In genomic region chr19:16244091-16244490, GRCh38 we compare ENCODE assay signal across 19 cellular contexts. TPM values are rescaled to one million over a fixed set of nuclear protein-coding genes. Genes with fewer than 3 reads are reported as not detected.
A peak's percentile ranks its signal among the peaks of the same experiment; 100 is the strongest.
DNase-seq lines count a peak whose midpoint lies in the region; TF ChIP-seq lines count a peak whose summit lies in the region.
"Had no signal": no experiment of that assay in that cellular context is flagged by ENCODE, and none has a peak within 500 bp of the region (broad histone marks: within the 10 kb centered on the region; RNA-seq: fewer than 3 reads in every experiment).

No MANE protein-coding gene starts in this region.

- POLR2A ChIA-PET in activated CD4-positive, alpha-beta T cell treated with anti-CD3 and anti-CD28 coated beads, Interleukin-2, amount 10 ng/mL, durations not matched to agents 7 days and 5 days (lab: Charles Lee): no interaction called here

- intact Hi-C loops in activated T-helper 2 cell treated with anti-CD3 and anti-CD28 coated beads, Interferon-gamma antibody, Interleukin-2, Interleukin-4, amounts not matched to agents 10 μg/mL and 5 μg/mL and 100 μg/mL, durations not matched to agents 14 hours and 24 hours and 36 hours (cut with micrococcal nuclease): no loop called here

- H3K36me3 Mint-ChIP-seq in activated CD4-positive, alpha-beta T cell treated with anti-CD3 and anti-CD28 coated beads, Interleukin-2, amount 10 ng/mL, durations not matched to agents 7 days and 5 days (ENCODE audit: low read depth): peaks cover 3% of the 10 kb centered on the region
- no peaks in the 10 kb centered on the region for H3K36me3 Mint-ChIP-seq in HFFc6 (ENCODE audit: low read depth)
- H3K36me3 Mint-ChIP-seq in activated T-helper 2 cell treated with anti-CD3 and anti-CD28 coated beads, Interferon-gamma antibody, Interleukin-2, Interleukin-4, amounts not matched to agents 10 μg/mL and 5 μg/mL and 100 μg/mL, durations not matched to agents 14 hours and 24 hours and 36 hours (ENCODE audit: low read depth): no peaks in the 10 kb centered on the region
- H3K36me3 Mint-ChIP-seq: memory B cell had no signal

- peaks cover 17 to 23% of the 10 kb centered on the region in 2 experiments for H3K4me1 ChIP-seq in neutrophil (ENCODE audit: control insufficient read depth in 1 of 2, insufficient read depth in 1 of 2, low read depth in 1 of 2, low read length in 1 of 2)
- H3K4me1 ChIP-seq: body of pancreas had no signal

- H3K9me3 Mint-ChIP-seq in activated CD4-positive, alpha-beta T cell treated with anti-CD3 and anti-CD28 coated beads, Interleukin-2, amount 10 ng/mL, durations not matched to agents 7 days and 5 days: no peaks in the 10 kb centered on the region
- H3K9me3 Mint-ChIP-seq in HFFc6: no peaks in the 10 kb centered on the region
- no peaks in the 10 kb centered on the region for H3K9me3 Mint-ChIP-seq in activated T-helper 2 cell treated with anti-CD3 and anti-CD28 coated beads, Interferon-gamma antibody, Interleukin-2, Interleukin-4, amounts not matched to agents 10 μg/mL and 5 μg/mL and 100 μg/mL, durations not matched to agents 14 hours and 24 hours and 36 hours
- H3K9me3 Mint-ChIP-seq: memory B cell had no signal

- H3K4me3 Mint-ChIP-seq in activated CD4-positive, alpha-beta T cell treated with anti-CD3 and anti-CD28 coated beads, Interleukin-2, amount 10 ng/mL, durations not matched to agents 7 days and 5 days: no peak overlapping the region
- no peak overlapping the region for H3K4me3 Mint-ChIP-seq in HFFc6
- no peak overlapping the region for H3K4me3 Mint-ChIP-seq in activated T-helper 2 cell treated with anti-CD3 and anti-CD28 coated beads, Interferon-gamma antibody, Interleukin-2, Interleukin-4, amounts not matched to agents 10 μg/mL and 5 μg/mL and 100 μg/mL, durations not matched to agents 14 hours and 24 hours and 36 hours (ENCODE audit: low read depth)
- H3K4me3 Mint-ChIP-seq: memory B cell had no signal

- peaks cover 25% of the 10 kb centered on the region for H3K4me1 Mint-ChIP-seq in activated CD4-positive, alpha-beta T cell treated with anti-CD3 and anti-CD28 coated beads, Interleukin-2, amount 10 ng/mL, durations not matched to agents 7 days and 5 days
- peaks cover 16% of the 10 kb centered on the region for H3K4me1 Mint-ChIP-seq in HFFc6 (ENCODE audit: low read depth)
- peaks cover 14% of the 10 kb centered on the region for H3K4me1 Mint-ChIP-seq in activated T-helper 2 cell treated with anti-CD3 and anti-CD28 coated beads, Interferon-gamma antibody, Interleukin-2, Interleukin-4, amounts not matched to agents 10 μg/mL and 5 μg/mL and 100 μg/mL, durations not matched to agents 14 hours and 24 hours and 36 hours (ENCODE audit: low read depth)

- H3K27ac Mint-ChIP-seq in activated CD4-positive, alpha-beta T cell treated with anti-CD3 and anti-CD28 coated beads, Interleukin-2, amount 10 ng/mL, durations not matched to agents 7 days and 5 days: peak overlapping the region; percentile 58
- H3K27ac Mint-ChIP-seq in HFFc6: no peak overlapping the region
- H3K27ac Mint-ChIP-seq in activated T-helper 2 cell treated with anti-CD3 and anti-CD28 coated beads, Interferon-gamma antibody, Interleukin-2, Interleukin-4, amounts not matched to agents 10 μg/mL and 5 μg/mL and 100 μg/mL, durations not matched to agents 14 hours and 24 hours and 36 hours: no peak overlapping the region
- H3K27ac Mint-ChIP-seq: memory B cell had no signal

- H3K27me3 Mint-ChIP-seq in activated CD4-positive, alpha-beta T cell treated with anti-CD3 and anti-CD28 coated beads, Interleukin-2, amount 10 ng/mL, durations not matched to agents 7 days and 5 days: peaks cover 8% of the 10 kb centered on the region
- H3K27me3 Mint-ChIP-seq in HFFc6 (ENCODE audit: insufficient read depth): peaks cover 7% of the 10 kb centered on the region
- H3K27me3 Mint-ChIP-seq in activated T-helper 2 cell treated with anti-CD3 and anti-CD28 coated beads, Interferon-gamma antibody, Interleukin-2, Interleukin-4, amounts not matched to agents 10 μg/mL and 5 μg/mL and 100 μg/mL, durations not matched to agents 14 hours and 24 hours and 36 hours (ENCODE audit: low read depth): peaks cover 11% of the 10 kb centered on the region
- H3K27me3 Mint-ChIP-seq: memory B cell had no signal

- H3K4me3 ChIP-seq in cardiac fibroblast (replicated peaks in 1 of 2; ENCODE audit: low read depth in 2 of 2, low read length in 2 of 2) (no peak overlapping the region), neutrophil (ENCODE audit: low read depth in 1 of 2, low read length in 1 of 2) (no peak overlapping the region), WERI-Rb-1 (ENCODE audit: low read depth, low read length) (no peak overlapping the region)
- H3K4me3 ChIP-seq: body of pancreas, ovary, SK-N-MC, smooth muscle cell, stomach had no signal

- DNase-seq in activated CD4-positive, alpha-beta T cell treated with anti-CD3 and anti-CD28 coated beads, Interleukin-2, amount 10 ng/mL, durations not matched to agents 7 days and 5 days: peak; percentile 25
- DNase-seq in activated CD4-positive, alpha-beta T cell treated with anti-CD3 and anti-CD28 coated beads for 48 hours: no peak
- peak; percentile 46 for DNase-seq in HFFc6
- DNase-seq in cardiac fibroblast (ENCODE audit: low read depth in 2 of 2): peak; percentile 43 to 46
- no peak for DNase-seq in WERI-Rb-1
- no peak for DNase-seq in GM10266 (ENCODE audit: extremely low spot score)
- no peak for DNase-seq in activated T-helper 2 cell treated with anti-CD3 and anti-CD28 coated beads, Interferon-gamma antibody, Interleukin-2, Interleukin-4, amounts not matched to agents 10 μg/mL and 5 μg/mL and 100 μg/mL, durations not matched to agents 14 hours and 24 hours and 36 hours (ENCODE audit: low spot score)
- DNase-seq: body of pancreas, GOT3, NCI-H1417 treated with DMSO at 0.1 percent for 48 hours, NCI-H2227 treated with DMSO at 0.1 percent for 48 hours, OCI-M1, ovary, stomach had no signal

- CTCF ChIA-PET in activated CD4-positive, alpha-beta T cell treated with anti-CD3 and anti-CD28 coated beads, Interleukin-2, amount 10 ng/mL, durations not matched to agents 7 days and 5 days (lab: Charles Lee): interaction anchor here (0.6 to 1.4 kb wide), 4 partner anchors 138 to 190 kb away, joined by 3 to 4 read pairs (median 3); no protein-coding TSS in a partner anchor

- H3K27ac ChIP-seq in neutrophil: peak overlapping the region; percentile 11
- H3K27ac ChIP-seq in WERI-Rb-1: no peak overlapping the region
- H3K27ac ChIP-seq: body of pancreas, ovary, SK-N-MC, stomach, VCaP had no signal

- no peaks in the 10 kb centered on the region for H3K36me3 ChIP-seq in neutrophil
- H3K36me3 ChIP-seq in WERI-Rb-1: no peaks in the 10 kb centered on the region
- H3K36me3 ChIP-seq: ovary, stomach had no signal

- H3K27me3 ChIP-seq in neutrophil (no peaks in the 10 kb centered on the region), WERI-Rb-1 (ENCODE audit: insufficient read depth, low read depth, severe bottlenecking) (no peaks in the 10 kb centered on the region)
- H3K27me3 ChIP-seq: body of pancreas, ovary, stomach had no signal

- TF ChIP-seq CTCF in HFFc6 (IDR thresholded peaks at IDR 0.05) (no peak), cardiac fibroblast (IDR thresholded peaks at IDR 0.05; ENCODE audit: low read depth, low read length) (no peak), neutrophil (IDR thresholded peaks at IDR 0.05) (no peak), WERI-Rb-1 (IDR thresholded peaks at IDR 0.05; ENCODE audit: low read depth, low read length) (no peak), GM10266 (IDR thresholded peaks at IDR 0.05; ENCODE audit: control insufficient read depth, insufficient read depth, low read depth, missing control alignments) (no peak)

- no peaks in the 10 kb centered on the region for H3K9me3 ChIP-seq in neutrophil
- no peaks in the 10 kb centered on the region for H3K9me3 ChIP-seq in WERI-Rb-1 (ENCODE audit: severe bottlenecking)
- H3K9me3 ChIP-seq: body of pancreas, ovary, stomach had no signal

RNA-seq across cellular contexts. Expression of gene AP1M1, which starts 46.4 kb away (rescaled TPM):
- total RNA-seq in activated CD4-positive, alpha-beta T cell treated with anti-CD3 and anti-CD28 coated beads, Interleukin-2, amount 10 ng/mL, durations not matched to agents 7 days and 5 days: 100 to 1,000 TPM; 129 to 150 TPM
- 10 to 100 TPM; 83.1 to 97.6 (median 93.3) TPM for total RNA-seq in HFFc6 (2021; fragmentation: NEBNext Ultra II Directional; extraction: Animal tissue kit (Norgen Biotek cat#: 25700))
- total RNA-seq in activated T-helper 2 cell treated with anti-CD3 and anti-CD28 coated beads, Interferon-gamma antibody, Interleukin-2, Interleukin-4, amounts not matched to agents 10 μg/mL and 5 μg/mL and 100 μg/mL, durations not matched to agents 14 hours and 24 hours and 36 hours: 106 and 120 TPM in 2 replicates

RNA-seq across cellular contexts. Expression of gene FAM32A, which starts 58.9 kb away (rescaled TPM):
- 10 to 100 TPM; 64.1 to 76.8 TPM for total RNA-seq in activated CD4-positive, alpha-beta T cell treated with anti-CD3 and anti-CD28 coated beads, Interleukin-2, amount 10 ng/mL, durations not matched to agents 7 days and 5 days
- 10 to 100 TPM; 77.0 to 81.3 (median 79.6) TPM for total RNA-seq in HFFc6 (2021; fragmentation: NEBNext Ultra II Directional; extraction: Animal tissue kit (Norgen Biotek cat#: 25700))
- 65.6 and 68.6 TPM in 2 replicates for total RNA-seq in activated T-helper 2 cell treated with anti-CD3 and anti-CD28 coated beads, Interferon-gamma antibody, Interleukin-2, Interleukin-4, amounts not matched to agents 10 μg/mL and 5 μg/mL and 100 μg/mL, durations not matched to agents 14 hours and 24 hours and 36 hours

Comparison
In these comparisons a context has a peak if more than half of its experiments do, and no peak if none do; other contexts are left out.
1. DNase-seq: peak in activated CD4-positive, alpha-beta T cell treated with anti-CD3 and anti-CD28 coated beads, Interleukin-2, amount 10 ng/mL, durations not matched to agents 7 days and 5 days (single experiment), HFFc6 (single experiment) and cardiac fibroblast (2 of 2); none in activated CD4-positive, alpha-beta T cell treated with anti-CD3 and anti-CD28 coated beads for 48 hours (single experiment), WERI-Rb-1 (single experiment), GM10266 (single experiment) and activated T-helper 2 cell treated with anti-CD3 and anti-CD28 coated beads, Interferon-gamma antibody, Interleukin-2, Interleukin-4, amounts not matched to agents 10 μg/mL and 5 μg/mL and 100 μg/mL, durations not matched to agents 14 hours and 24 hours and 36 hours (single experiment).